8 cellular contexts compared by ENCODE assay signal in the genomic region with DNA sequence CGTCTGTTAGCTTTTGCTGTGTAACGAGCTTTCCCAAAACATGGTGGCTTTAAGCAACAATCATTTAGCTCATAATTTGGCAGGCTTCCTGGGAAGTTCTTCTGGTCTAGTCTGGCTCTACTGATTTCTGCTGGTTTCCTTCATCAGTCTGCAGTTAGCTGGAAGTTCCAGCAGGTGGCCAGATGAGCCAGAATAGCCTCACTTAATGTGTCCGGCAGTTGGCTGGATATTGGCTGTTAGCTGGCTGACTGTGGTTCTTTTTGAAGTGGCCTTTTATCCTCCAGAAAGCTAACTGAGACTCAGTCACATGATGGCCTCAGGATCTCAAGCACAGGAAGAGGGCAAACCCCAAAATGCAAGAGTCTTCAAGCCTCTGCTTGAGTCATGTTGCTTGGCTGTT. TPM values are rescaled to one million over a fixed set of nuclear protein-coding genes. Genes with fewer than 3 reads are reported as not detected.
DNase-seq lines count a peak whose midpoint lies in the region; ATAC-seq, FAIRE-seq and TF ChIP-seq lines count a peak whose summit lies in the region.

No MANE protein-coding gene starts in this region.

- no peak overlapping the region for H3K27ac ChIP-seq in mesenchymal stem cell (ENCODE audit: low read length, poor library complexity, severe bottlenecking)

- no peak overlapping the region for H2AFZ ChIP-seq in mesenchymal stem cell (ENCODE audit: low read depth, low read length)

- no peak overlapping the region for H2AK5ac ChIP-seq in mesenchymal stem cell (ENCODE audit: low read length, severe bottlenecking)

- H3K9me3 ChIP-seq in mesenchymal stem cell (ENCODE audit: control insufficient read depth, low read length), result no peaks in the 10 kb centered on the region

- TF ChIP-seq CTCF in D721Med (IDR thresholded peaks at IDR 0.05; ENCODE audit: insufficient read depth, missing control alignments) (peak; percentile 37), choroid plexus epithelial cell (conservative IDR thresholded peaks at IDR 0.05; ENCODE audit: low read depth, low read length) (peak; percentile 80)

- H3K4me3 ChIP-seq in choroid plexus epithelial cell (ENCODE audit: low read depth, low read length), result no peak overlapping the region
- H3K4me3 ChIP-seq in mesenchymal stem cell (ENCODE audit: insufficient read depth in 1 of 2, low read depth in 1 of 2, low read length in 2 of 2), result no peak overlapping the region

- no peak overlapping the region for H2BK5ac ChIP-seq in mesenchymal stem cell (ENCODE audit: low read depth, low read length, poor library complexity, severe bottlenecking)

- peak; percentile 35 for FAIRE-seq in D721Med (lab: Jason Lieb, UNC)

- H2BK15ac ChIP-seq in mesenchymal stem cell (ENCODE audit: low read depth, poor library complexity, severe bottlenecking), result no peak overlapping the region

- H2BK12ac ChIP-seq in mesenchymal stem cell (ENCODE audit: low read length in 2 of 2), result no peak overlapping the region

- H2BK120ac ChIP-seq in mesenchymal stem cell (ENCODE audit: low read depth, low read length), result no peak overlapping the region

- no peak overlapping the region for H3K18ac ChIP-seq in mesenchymal stem cell (ENCODE audit: low read depth in 1 of 2, low read length in 2 of 2)

- DNase-seq in D721Med (ENCODE audit: insufficient read length, low spot score) (no peak), NCI-H82 (lab: John Stamatoyannopoulos, UW) (peak; percentile 71), choroid plexus epithelial cell (ENCODE audit: low read depth) (peak; percentile 68), mesenchymal stem cell (peak; percentile 52), DMS153 treated with DMSO at 0.1 percent for 48 hours (lab: John Stamatoyannopoulos, UW; ENCODE audit: unreplicated experiment) (no peak)
- no peak for DNase-seq in stimulated activated CD4-positive, alpha-beta T cell treated with anti-CD3 and anti-CD28 coated beads, Interleukin-12 subunit alpha, Interleukin-12 subunit beta, amount 100 ng/mL, for 4 hours

- no peak overlapping the region for H4K91ac ChIP-seq in mesenchymal stem cell (ENCODE audit: low read length)

- ATAC-seq in GM18861 (IDR thresholded peaks at IDR 0.05; ENCODE audit: unreplicated experiment) (peak; percentile 79), HG02981 (IDR thresholded peaks at IDR 0.05; ENCODE audit: unreplicated experiment) (peak; percentile 61)

- no peaks in the 10 kb centered on the region for H3K27me3 ChIP-seq in mesenchymal stem cell (ENCODE audit: control insufficient read depth in 1 of 2, insufficient read depth in 1 of 2, low read length in 2 of 2)

- H3K4me1 ChIP-seq in mesenchymal stem cell (ENCODE audit: control insufficient read depth, insufficient read depth, low read depth, low read length), result no peaks in the 10 kb centered on the region

- no peaks in the 10 kb centered on the region for H3K36me3 ChIP-seq in mesenchymal stem cell (ENCODE audit: control insufficient read depth in 1 of 2, insufficient read depth in 2 of 2, low read depth in 1 of 2, low read length in 2 of 2)

- H3K4me2 ChIP-seq in mesenchymal stem cell (ENCODE audit: low read length, poor library complexity, severe bottlenecking), result no peak overlapping the region

- no peak overlapping the region for H3K9ac ChIP-seq in mesenchymal stem cell (ENCODE audit: low read length)

- no peak overlapping the region for H4K8ac ChIP-seq in mesenchymal stem cell (ENCODE audit: low read length)

- no peaks in the 10 kb centered on the region for H3K79me1 ChIP-seq in mesenchymal stem cell (replicated peaks; ENCODE audit: low read length, poor library complexity, severe bottlenecking)

- no peak overlapping the region for H3K23ac ChIP-seq in mesenchymal stem cell (ENCODE audit: low read length in 2 of 2)

- H3K14ac ChIP-seq in mesenchymal stem cell (ENCODE audit: low read length in 2 of 2), result no peak overlapping the region

- H3K4ac ChIP-seq in mesenchymal stem cell (ENCODE audit: low read depth in 1 of 2, low read length in 2 of 2), result no peak overlapping the region

- 54% methylated on average over 3 of the region's 3 CpGs for WGBS in mesenchymal stem cell

RNA-seq across cellular contexts. Expression of a gene that starts 34.9 kb away (rescaled TPM):
- not detected for polyA plus RNA-seq in mesenchymal stem cell (2013, experiment 1 of 2)
- polyA plus RNA-seq in mesenchymal stem cell (2013, experiment 2 of 2), result not detected

Comparison
In these comparisons a context has a peak if more than half of its experiments do, and no peak if none do; other contexts are left out.
1. DNase-seq: peak in NCI-H82 (single experiment), choroid plexus epithelial cell (single experiment) and mesenchymal stem cell (single experiment); none in D721Med (single experiment), DMS153 treated with DMSO at 0.1 percent for 48 hours (single experiment) and stimulated activated CD4-positive, alpha-beta T cell treated with anti-CD3 and anti-CD28 coated beads, Interleukin-12 subunit alpha, Interleukin-12 subunit beta, amount 100 ng/mL, for 4 hours (single experiment).